18 cellular contexts compared by ENCODE assay signal in genomic region chr4:180336494-180337090, GRCh38.
DNase-seq lines count a peak whose midpoint lies in the region; ATAC-seq and TF ChIP-seq lines count a peak whose summit lies in the region.
"Had no signal": no experiment of that assay in that cellular context is flagged by ENCODE, and none has a peak within 500 bp of the region (broad histone marks: within the 10 kb centered on the region; RNA-seq: fewer than 3 reads in every experiment).

No MANE protein-coding gene starts in this region.

- no peak overlapping the region for H3K4me3 ChIP-seq in Loucy (ENCODE audit: low read length, poor library complexity, severe bottlenecking)
- H3K4me3 ChIP-seq in SJCRH30: no peak overlapping the region
- no peak overlapping the region for H3K4me3 ChIP-seq in sigmoid colon
- no peak overlapping the region for H3K4me3 ChIP-seq in colonic mucosa

- 0 to 20% methylated on average over 1 of the region's 1 CpG for WGBS in sigmoid colon, 2 donors

- peak overlapping the region; percentile 54; the same call in 1 of the 2 replicates for H2AFZ ChIP-seq in Loucy (ENCODE audit: low read length)

- no peak for TF ChIP-seq CTCF in Loucy (conservative IDR thresholded peaks at IDR 0.05; ENCODE audit: low read length)
- no peak for TF ChIP-seq CTCF in sigmoid colon (IDR thresholded peaks at IDR 0.05)
- TF ChIP-seq CTCF in colonic mucosa (IDR thresholded peaks at IDR 0.05): no peak

- intact Hi-C loops in left colon (cut with DNase I, micrococcal nuclease) (no loop called here), sigmoid colon (cut with DNase I) (no loop called here), colonic mucosa (cut with DNase I) (no loop called here)

- no peak for TF ChIP-seq POLR2A in sigmoid colon (IDR thresholded peaks at IDR 0.05)

- no peak overlapping the region for H3K4me2 ChIP-seq in Loucy (ENCODE audit: low read depth, low read length, poor library complexity, severe bottlenecking)

- H3K9me3 ChIP-seq in Loucy (ENCODE audit: insufficient read depth, low read depth, low read length) (no peaks in the 10 kb centered on the region), SJCRH30 (replicated peaks) (no peaks in the 10 kb centered on the region), sigmoid colon (no peaks in the 10 kb centered on the region), colonic mucosa (no peaks in the 10 kb centered on the region)

- no peaks in the 10 kb centered on the region for H3F3A ChIP-seq in Loucy (ENCODE audit: low read depth)

- no peaks in the 10 kb centered on the region for H3K79me2 ChIP-seq in Loucy (ENCODE audit: insufficient read depth, low read length)

- peak; percentile 48 for ATAC-seq in left colon
- ATAC-seq in HG02970 (IDR thresholded peaks at IDR 0.05; ENCODE audit: low FRiP score, unreplicated experiment): no peak
- ATAC-seq: CD8-positive, alpha-beta T cell had no signal

- H3K27me3 ChIP-seq in Loucy (ENCODE audit: insufficient read depth, low read length, poor library complexity, severe bottlenecking) (no peaks in the 10 kb centered on the region), SJCRH30 (no peaks in the 10 kb centered on the region), sigmoid colon (no peaks in the 10 kb centered on the region), colonic mucosa (no peaks in the 10 kb centered on the region)

- H3K9ac ChIP-seq in Loucy (ENCODE audit: low read depth, low read length, poor library complexity, severe bottlenecking) (no peak overlapping the region), colonic mucosa (ENCODE audit: low read depth in 2 of 2, low read length in 2 of 2) (no peak overlapping the region)

- TF ChIP-seq EP300 in sigmoid colon (IDR thresholded peaks at IDR 0.05): no peak

- H3K4me1 ChIP-seq in Loucy (ENCODE audit: insufficient read depth, low read length, poor library complexity, severe bottlenecking) (peaks cover 7% of the 10 kb centered on the region), SJCRH30 (no peaks in the 10 kb centered on the region), sigmoid colon (no peaks in the 10 kb centered on the region), colonic mucosa (no peaks in the 10 kb centered on the region)

- H3K36me3 ChIP-seq in Loucy (ENCODE audit: insufficient read depth, low read length): no peaks in the 10 kb centered on the region
- H3K36me3 ChIP-seq in SJCRH30: no peaks in the 10 kb centered on the region
- H3K36me3 ChIP-seq in sigmoid colon: no peaks in the 10 kb centered on the region
- H3K36me3 ChIP-seq in colonic mucosa: no peaks in the 10 kb centered on the region

- no peaks in the 10 kb centered on the region for H3K9me2 ChIP-seq in Loucy (replicated peaks; ENCODE audit: low read depth, low read length)

- H3K27ac ChIP-seq in SJCRH30 (no peak overlapping the region), sigmoid colon (no peak overlapping the region), colonic mucosa (no peak overlapping the region)
- H3K27ac ChIP-seq: C4-2B had no signal

- no peaks in the 10 kb centered on the region for H4K20me1 ChIP-seq in Loucy (ENCODE audit: insufficient read depth, low read length, poor library complexity, severe bottlenecking)

- DNase-seq in SJCRH30 (peak; percentile 1 to 19), left colon (no peak), sigmoid colon (no peak), DMS 273 treated with DMSO at 0.1 percent for 48 hours (lab: John Stamatoyannopoulos, UW) (no peak), colonic mucosa (no peak)
- DNase-seq: CD8-positive, alpha-beta T cell; DMS53; MM.1S; NCI-H1048; NCI-H1417; NCI-H1694; NCI-H2029 treated with DMSO at 0.1 percent for 48 hours; NCI-H226; NCI-H510A; NCI-H69 had no signal

Comparison
In these comparisons a context has a peak if more than half of its experiments do, and no peak if none do; other contexts are left out.
1. DNase-seq: peak in SJCRH30 (2 of 2); none in left colon (0 of 2), sigmoid colon (single experiment), DMS 273 treated with DMSO at 0.1 percent for 48 hours (single experiment) and colonic mucosa (single experiment).